1 cellular context compared by ENCODE assay signal in the genomic region with DNA sequence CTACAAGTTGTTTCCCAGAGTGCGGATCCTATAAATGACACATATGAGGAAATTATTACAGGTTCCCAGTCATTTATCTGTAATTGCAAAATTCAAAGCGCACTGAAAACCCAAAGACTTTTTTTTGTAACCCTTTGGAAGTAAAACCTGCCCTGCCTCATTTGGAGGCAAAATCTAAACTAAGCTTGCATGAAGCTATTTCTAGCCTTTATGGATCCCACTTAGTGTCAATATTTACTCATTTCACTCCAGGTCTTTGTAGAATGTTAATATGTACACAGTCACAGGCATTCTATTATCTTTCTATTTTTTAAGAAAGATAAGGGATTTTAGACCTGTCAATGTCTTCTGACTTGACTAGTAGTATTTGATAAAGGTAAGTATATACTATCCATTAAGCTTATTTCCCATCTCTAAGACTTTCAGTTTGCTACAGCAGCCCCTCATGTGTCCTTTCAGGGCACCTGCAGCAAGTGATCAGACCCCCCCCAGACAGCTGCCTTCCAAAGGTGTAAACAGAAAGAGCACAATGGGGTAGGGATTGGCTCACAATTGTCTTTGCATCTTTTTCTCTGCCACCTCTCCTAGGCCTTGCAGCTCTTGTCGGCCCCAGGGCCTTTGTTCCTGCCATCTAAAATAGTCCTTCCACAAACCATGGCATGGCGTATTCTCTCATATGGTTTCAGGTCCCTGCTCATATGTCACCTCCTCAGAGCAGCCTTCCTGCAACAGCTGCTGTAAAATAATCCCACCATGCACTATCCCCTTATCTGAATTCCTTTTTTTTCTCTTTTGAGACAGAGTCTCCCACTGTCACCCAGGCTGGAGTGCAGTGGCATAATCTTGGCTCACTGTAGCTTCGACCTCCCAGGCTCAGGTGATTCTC.
TF ChIP-seq lines count a peak whose summit lies in the region.

No MANE protein-coding gene starts in this region.

TF ChIP-seq in HepG2, 621 proteins besides CTCF, POLR2A, EP300 and RAD21 (continued from another document and continues in another):
- TF ChIP-seq, protein P1, sequence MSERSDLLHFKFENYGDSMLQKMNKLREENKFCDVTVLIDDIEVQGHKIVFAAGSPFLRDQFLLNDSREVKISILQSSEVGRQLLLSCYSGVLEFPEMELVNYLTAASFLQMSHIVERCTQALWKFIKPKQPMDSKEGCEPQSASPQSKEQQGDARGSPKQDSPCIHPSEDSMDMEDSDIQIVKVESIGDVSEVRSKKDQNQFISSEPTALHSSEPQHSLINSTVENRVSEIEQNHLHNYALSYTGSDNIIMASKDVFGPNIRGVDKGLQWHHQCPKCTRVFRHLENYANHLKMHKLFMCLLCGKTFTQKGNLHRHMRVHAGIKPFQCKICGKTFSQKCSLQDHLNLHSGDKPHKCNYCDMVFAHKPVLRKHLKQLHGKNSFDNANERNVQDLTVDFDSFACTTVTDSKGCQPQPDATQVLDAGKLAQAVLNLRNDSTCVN (CRISPR knock-in tag; IDR thresholded peaks at IDR 0.05; ENCODE audit: borderline replicate concordance), result no peak
- TF ChIP-seq SRY (CRISPR knock-in tag; IDR thresholded peaks at IDR 0.05) (no peak), SNRNP70 (IDR thresholded peaks at IDR 0.05; ENCODE audit: low read depth, low read length) (no peak), ZKSCAN8 (CRISPR knock-in tag; IDR thresholded peaks at IDR 0.05; ENCODE audit: borderline replicate concordance) (no peak), FOXC1 (CRISPR knock-in tag; IDR thresholded peaks at IDR 0.05; ENCODE audit: borderline replicate concordance) (no peak), ZNF746 (CRISPR knock-in tag; IDR thresholded peaks at IDR 0.05) (no peak), SMARCC2 (IDR thresholded peaks at IDR 0.05) (no peak), NCOA5 (CRISPR knock-in tag; IDR thresholded peaks at IDR 0.05) (no peak), SIX4 (CRISPR knock-in tag; IDR thresholded peaks at IDR 0.05) (no peak), MTA1 (CRISPR knock-in tag; IDR thresholded peaks at IDR 0.05; ENCODE audit: borderline replicate concordance) (no peak), U2AF2 (IDR thresholded peaks at IDR 0.05; ENCODE audit: low read depth, low read length) (no peak), NFYC (CRISPR knock-in tag; IDR thresholded peaks at IDR 0.05) (no peak), SRSF4 (IDR thresholded peaks at IDR 0.05; ENCODE audit: low read depth, low read length, poor library complexity, severe bottlenecking) (no peak), ZNF496 (CRISPR knock-in tag; IDR thresholded peaks at IDR 0.05; ENCODE audit: insufficient replicate concordance) (no peak), ZNF776 (CRISPR knock-in tag; IDR thresholded peaks at IDR 0.05) (no peak), CBX2 (IDR thresholded peaks at IDR 0.05; ENCODE audit: low read depth, low read length) (no peak), CBX2 (CRISPR knock-in tag; IDR thresholded peaks at IDR 0.05; ENCODE audit: low read depth) (no peak)
- TF ChIP-seq, protein P2, sequence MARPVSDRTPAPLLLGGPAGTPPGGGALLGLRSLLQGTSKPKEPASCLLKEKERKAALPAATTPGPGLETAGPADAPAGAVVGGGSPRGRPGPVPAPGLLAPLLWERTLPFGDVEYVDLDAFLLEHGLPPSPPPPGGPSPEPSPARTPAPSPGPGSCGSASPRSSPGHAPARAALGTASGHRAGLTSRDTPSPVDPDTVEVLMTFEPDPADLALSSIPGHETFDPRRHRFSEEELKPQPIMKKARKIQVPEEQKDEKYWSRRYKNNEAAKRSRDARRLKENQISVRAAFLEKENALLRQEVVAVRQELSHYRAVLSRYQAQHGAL (CRISPR knock-in tag; IDR thresholded peaks at IDR 0.05; ENCODE audit: not compliant biosample characterization), result no peak
- TF ChIP-seq, protein P3, sequence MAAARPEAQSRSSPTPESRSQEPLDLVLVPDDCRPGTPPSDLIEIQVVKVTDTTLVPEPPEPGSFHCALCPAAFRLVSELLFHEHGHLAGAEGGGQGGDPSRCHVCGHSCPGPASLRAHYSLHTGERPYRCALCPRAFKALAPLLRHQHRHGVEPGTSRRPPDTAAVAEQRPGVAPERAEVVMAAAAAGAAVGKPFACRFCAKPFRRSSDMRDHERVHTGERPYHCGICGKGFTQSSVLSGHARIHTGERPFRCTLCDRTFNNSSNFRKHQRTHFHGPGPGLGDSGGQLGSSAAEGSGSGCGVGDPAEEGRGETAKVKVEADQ (CRISPR knock-in tag; IDR thresholded peaks at IDR 0.05; ENCODE audit: borderline replicate concordance), result no peak
- TF ChIP-seq, protein P4, sequence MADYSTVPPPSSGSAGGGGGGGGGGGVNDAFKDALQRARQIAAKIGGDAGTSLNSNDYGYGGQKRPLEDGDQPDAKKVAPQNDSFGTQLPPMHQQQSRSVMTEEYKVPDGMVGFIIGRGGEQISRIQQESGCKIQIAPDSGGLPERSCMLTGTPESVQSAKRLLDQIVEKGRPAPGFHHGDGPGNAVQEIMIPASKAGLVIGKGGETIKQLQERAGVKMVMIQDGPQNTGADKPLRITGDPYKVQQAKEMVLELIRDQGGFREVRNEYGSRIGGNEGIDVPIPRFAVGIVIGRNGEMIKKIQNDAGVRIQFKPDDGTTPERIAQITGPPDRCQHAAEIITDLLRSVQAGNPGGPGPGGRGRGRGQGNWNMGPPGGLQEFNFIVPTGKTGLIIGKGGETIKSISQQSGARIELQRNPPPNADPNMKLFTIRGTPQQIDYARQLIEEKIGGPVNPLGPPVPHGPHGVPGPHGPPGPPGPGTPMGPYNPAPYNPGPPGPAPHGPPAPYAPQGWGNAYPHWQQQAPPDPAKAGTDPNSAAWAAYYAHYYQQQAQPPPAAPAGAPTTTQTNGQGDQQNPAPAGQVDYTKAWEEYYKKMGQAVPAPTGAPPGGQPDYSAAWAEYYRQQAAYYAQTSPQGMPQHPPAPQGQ (CRISPR knock-in tag; IDR thresholded peaks at IDR 0.05; ENCODE audit: borderline replicate concordance), result no peak
- TF ChIP-seq, protein P5, sequence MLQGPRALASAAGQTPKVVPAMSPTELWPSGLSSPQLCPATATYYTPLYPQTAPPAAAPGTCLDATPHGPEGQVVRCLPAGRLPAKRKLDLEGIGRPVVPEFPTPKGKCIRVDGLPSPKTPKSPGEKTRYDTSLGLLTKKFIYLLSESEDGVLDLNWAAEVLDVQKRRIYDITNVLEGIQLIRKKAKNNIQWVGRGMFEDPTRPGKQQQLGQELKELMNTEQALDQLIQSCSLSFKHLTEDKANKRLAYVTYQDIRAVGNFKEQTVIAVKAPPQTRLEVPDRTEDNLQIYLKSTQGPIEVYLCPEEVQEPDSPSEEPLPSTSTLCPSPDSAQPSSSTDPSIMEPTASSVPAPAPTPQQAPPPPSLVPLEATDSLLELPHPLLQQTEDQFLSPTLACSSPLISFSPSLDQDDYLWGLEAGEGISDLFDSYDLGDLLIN (CRISPR knock-in tag; IDR thresholded peaks at IDR 0.05; ENCODE audit: borderline replicate concordance), result no peak
- TF ChIP-seq, protein P6, sequence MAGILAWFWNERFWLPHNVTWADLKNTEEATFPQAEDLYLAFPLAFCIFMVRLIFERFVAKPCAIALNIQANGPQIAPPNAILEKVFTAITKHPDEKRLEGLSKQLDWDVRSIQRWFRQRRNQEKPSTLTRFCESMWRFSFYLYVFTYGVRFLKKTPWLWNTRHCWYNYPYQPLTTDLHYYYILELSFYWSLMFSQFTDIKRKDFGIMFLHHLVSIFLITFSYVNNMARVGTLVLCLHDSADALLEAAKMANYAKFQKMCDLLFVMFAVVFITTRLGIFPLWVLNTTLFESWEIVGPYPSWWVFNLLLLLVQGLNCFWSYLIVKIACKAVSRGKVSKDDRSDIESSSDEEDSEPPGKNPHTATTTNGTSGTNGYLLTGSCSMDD (CRISPR knock-in tag; IDR thresholded peaks at IDR 0.05), result no peak
- TF ChIP-seq, protein P7, sequence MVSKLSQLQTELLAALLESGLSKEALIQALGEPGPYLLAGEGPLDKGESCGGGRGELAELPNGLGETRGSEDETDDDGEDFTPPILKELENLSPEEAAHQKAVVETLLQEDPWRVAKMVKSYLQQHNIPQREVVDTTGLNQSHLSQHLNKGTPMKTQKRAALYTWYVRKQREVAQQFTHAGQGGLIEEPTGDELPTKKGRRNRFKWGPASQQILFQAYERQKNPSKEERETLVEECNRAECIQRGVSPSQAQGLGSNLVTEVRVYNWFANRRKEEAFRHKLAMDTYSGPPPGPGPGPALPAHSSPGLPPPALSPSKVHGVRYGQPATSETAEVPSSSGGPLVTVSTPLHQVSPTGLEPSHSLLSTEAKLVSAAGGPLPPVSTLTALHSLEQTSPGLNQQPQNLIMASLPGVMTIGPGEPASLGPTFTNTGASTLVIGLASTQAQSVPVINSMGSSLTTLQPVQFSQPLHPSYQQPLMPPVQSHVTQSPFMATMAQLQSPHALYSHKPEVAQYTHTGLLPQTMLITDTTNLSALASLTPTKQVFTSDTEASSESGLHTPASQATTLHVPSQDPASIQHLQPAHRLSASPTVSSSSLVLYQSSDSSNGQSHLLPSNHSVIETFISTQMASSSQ (IDR thresholded peaks at IDR 0.05; ENCODE audit: low read depth), result peak; percentile 20; the same call in 1 of the 2 replicates
- TF ChIP-seq, protein P7 (CRISPR knock-in tag; IDR thresholded peaks at IDR 0.05; ENCODE audit: borderline replicate concordance), result no peak
- TF ChIP-seq, protein P8, sequence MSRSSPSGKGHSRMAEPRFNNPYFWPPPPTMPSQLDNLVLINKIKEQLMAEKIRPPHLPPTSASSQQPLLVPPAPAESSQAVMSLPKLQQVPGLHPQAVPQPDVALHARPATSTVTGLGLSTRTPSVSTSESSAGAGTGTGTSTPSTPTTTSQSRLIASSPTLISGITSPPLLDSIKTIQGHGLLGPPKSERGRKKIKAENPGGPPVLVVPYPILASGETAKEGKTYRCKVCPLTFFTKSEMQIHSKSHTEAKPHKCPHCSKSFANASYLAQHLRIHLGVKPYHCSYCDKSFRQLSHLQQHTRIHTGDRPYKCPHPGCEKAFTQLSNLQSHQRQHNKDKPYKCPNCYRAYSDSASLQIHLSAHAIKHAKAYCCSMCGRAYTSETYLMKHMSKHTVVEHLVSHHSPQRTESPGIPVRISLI (CRISPR knock-in tag; IDR thresholded peaks at IDR 0.05; ENCODE audit: borderline replicate concordance), result no peak
- TF ChIP-seq, protein P9, sequence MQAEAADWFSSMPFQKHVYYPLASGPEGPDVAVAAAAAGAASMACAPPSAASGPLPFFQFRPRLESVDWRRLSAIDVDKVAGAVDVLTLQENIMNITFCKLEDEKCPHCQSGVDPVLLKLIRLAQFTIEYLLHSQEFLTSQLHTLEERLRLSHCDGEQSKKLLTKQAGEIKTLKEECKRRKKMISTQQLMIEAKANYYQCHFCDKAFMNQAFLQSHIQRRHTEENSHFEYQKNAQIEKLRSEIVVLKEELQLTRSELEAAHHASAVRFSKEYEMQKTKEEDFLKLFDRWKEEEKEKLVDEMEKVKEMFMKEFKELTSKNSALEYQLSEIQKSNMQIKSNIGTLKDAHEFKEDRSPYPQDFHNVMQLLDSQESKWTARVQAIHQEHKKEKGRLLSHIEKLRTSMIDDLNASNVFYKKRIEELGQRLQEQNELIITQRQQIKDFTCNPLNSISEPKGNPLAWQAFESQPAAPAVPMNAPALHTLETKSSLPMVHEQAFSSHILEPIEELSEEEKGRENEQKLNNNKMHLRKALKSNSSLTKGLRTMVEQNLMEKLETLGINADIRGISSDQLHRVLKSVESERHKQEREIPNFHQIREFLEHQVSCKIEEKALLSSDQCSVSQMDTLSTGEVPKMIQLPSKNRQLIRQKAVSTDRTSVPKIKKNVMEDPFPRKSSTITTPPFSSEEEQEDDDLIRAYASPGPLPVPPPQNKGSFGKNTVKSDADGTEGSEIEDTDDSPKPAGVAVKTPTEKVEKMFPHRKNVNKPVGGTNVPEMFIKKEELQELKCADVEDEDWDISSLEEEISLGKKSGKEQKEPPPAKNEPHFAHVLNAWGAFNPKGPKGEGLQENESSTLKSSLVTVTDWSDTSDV (CRISPR knock-in tag; IDR thresholded peaks at IDR 0.05), result no peak
- TF ChIP-seq, protein P10, sequence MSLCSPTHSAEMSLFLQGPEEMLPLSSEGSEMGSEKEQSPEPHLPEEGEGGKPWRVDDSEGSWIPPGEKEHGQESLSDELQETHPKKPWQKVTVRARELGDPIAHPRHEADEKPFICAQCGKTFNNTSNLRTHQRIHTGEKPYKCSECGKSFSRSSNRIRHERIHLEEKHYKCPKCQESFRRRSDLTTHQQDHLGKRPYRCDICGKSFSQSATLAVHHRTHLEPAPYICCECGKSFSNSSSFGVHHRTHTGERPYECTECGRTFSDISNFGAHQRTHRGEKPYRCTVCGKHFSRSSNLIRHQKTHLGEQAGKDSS (CRISPR knock-in tag; IDR thresholded peaks at IDR 0.05; ENCODE audit: borderline replicate concordance, low read depth), result no peak
- TF ChIP-seq, protein P11, sequence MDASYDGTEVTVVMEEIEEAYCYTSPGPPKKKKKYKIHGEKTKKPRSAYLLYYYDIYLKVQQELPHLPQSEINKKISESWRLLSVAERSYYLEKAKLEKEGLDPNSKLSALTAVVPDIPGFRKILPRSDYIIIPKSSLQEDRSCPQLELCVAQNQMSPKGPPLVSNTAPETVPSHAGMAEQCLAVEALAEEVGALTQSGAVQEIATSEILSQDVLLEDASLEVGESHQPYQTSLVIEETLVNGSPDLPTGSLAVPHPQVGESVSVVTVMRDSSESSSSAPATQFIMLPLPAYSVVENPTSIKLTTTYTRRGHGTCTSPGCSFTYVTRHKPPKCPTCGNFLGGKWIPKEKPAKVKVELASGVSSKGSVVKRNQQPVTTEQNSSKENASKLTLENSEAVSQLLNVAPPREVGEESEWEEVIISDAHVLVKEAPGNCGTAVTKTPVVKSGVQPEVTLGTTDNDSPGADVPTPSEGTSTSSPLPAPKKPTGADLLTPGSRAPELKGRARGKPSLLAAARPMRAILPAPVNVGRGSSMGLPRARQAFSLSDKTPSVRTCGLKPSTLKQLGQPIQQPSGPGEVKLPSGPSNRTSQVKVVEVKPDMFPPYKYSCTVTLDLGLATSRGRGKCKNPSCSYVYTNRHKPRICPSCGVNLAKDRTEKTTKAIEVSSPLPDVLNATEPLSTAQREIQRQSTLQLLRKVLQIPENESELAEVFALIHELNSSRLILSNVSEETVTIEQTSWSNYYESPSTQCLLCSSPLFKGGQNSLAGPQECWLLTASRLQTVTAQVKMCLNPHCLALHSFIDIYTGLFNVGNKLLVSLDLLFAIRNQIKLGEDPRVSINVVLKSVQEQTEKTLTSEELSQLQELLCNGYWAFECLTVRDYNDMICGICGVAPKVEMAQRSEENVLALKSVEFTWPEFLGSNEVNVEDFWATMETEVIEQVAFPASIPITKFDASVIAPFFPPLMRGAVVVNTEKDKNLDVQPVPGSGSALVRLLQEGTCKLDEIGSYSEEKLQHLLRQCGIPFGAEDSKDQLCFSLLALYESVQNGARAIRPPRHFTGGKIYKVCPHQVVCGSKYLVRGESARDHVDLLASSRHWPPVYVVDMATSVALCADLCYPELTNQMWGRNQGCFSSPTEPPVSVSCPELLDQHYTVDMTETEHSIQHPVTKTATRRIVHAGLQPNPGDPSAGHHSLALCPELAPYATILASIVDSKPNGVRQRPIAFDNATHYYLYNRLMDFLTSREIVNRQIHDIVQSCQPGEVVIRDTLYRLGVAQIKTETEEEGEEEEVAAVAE (CRISPR knock-in tag; IDR thresholded peaks at IDR 0.05; ENCODE audit: borderline replicate concordance), result no peak
